20 cellular contexts compared by ENCODE assay signal in the genomic region with DNA sequence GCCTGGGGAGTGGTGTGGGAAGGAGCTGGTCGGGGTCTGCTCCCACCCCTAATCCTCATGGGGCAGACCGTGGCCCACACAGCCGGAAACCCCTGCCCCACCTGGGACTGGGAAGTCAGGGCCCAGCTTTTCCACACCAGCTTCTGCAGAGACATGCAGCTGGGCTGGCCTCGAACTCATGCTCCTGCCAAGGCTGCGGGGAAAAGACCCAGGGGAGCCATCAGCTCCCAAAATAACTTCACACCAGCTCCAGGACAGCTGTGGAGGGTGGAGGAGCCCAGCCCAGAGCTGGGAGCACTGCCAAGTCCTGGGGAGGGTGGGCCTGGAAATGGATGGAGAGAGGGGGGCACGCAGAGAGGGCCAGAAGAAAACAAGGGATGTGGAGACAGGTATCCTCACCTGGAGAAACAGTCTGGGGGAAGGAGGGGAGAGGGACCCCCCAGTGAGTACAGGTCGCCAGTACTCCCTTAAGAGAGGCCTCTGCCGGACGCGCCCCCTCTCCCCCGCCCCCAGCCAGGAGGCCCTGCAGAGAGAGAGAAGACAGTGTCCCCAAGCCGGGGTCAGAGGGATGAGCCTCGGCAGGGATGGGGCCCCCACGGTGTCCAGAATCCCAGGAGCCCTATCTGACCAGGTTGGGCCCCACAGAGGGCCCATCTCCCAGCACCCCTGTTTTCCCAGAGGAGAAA. TPM values are rescaled to one million over a fixed set of nuclear protein-coding genes. Genes with fewer than 3 reads are reported as not detected.
DNase-seq lines count a peak whose midpoint lies in the region; ATAC-seq and TF ChIP-seq lines count a peak whose summit lies in the region.
"Had no signal": no experiment of that assay in that cellular context is flagged by ENCODE, and none has a peak within 500 bp of the region (broad histone marks: within the 10 kb centered on the region; RNA-seq: fewer than 3 reads in every experiment).

No MANE protein-coding gene starts in this region.

- no peak overlapping the region for H3K27ac Mint-ChIP-seq in stimulated activated naive CD8-positive, alpha-beta T cell treated with anti-CD3 and anti-CD28 coated beads, Interleukin-15, amount 100 ng/mL, for 72 hours
- H3K27ac Mint-ChIP-seq in Caco-2 (ENCODE audit: unreplicated experiment), result no peak overlapping the region

- TF ChIP-seq CTCF in fibroblast of the aortic adventitia (IDR thresholded peaks at IDR 0.05; ENCODE audit: insufficient read depth, low read length), result no peak
- TF ChIP-seq CTCF in ovary (IDR thresholded peaks at IDR 0.05), result no peak
- no peak for TF ChIP-seq CTCF in Caco-2 (IDR thresholded peaks at IDR 0.05; ENCODE audit: insufficient read depth in 1 of 2, low read depth in 1 of 2, low read length in 1 of 2, severe bottlenecking in 1 of 2, unreplicated experiment in 1 of 2)

- peaks cover 0 to 4% of the 10 kb centered on the region in 2 donors for H3K9me3 ChIP-seq in ovary
- no peaks in the 10 kb centered on the region for H3K9me3 ChIP-seq in aorta (ENCODE audit: control insufficient read depth, low read length)
- H3K9me3 ChIP-seq in Caco-2, result 0 out of 2 replicates have a peak, but pooled peaks cover 5% of the 10 kb centered on the region

- no peak for TF ChIP-seq POLR2A in ovary (IDR thresholded peaks at IDR 0.05)

- DNase-seq in stimulated activated naive CD8-positive, alpha-beta T cell treated with anti-CD3 and anti-CD28 coated beads, Interleukin-15, amount 100 ng/mL, for 72 hours, result no peak
- DNase-seq in stimulated activated naive CD8-positive, alpha-beta T cell treated with anti-CD3 and anti-CD28 coated beads, Interleukin-15, Interleukin-2, amounts not matched to agents 100 U/mL and 50 U/mL, for 24 hours, result no peak
- peak; percentile 37 for DNase-seq in fibroblast of the aortic adventitia (ENCODE audit: low read depth)
- peak in 4 of 5 donors; percentile 50 to 71 (median 53) for DNase-seq in ovary
- DNase-seq in aorta, result peak; percentile 54 to 75
- no peak for DNase-seq in EL
- no peak for DNase-seq in Caco-2
- no peak for DNase-seq in DMS114 treated with DMSO at 0.1 percent for 48 hours (lab: John Stamatoyannopoulos, UW; ENCODE audit: unreplicated experiment)
- DNase-seq: CD8-positive, alpha-beta memory T cell; head of caudate nucleus; NCI-H1417 treated with DMSO at 0.1 percent for 48 hours; NCI-H446; occipital lobe; stimulated activated naive CD4-positive, alpha-beta T cell had no signal

- H3K27ac ChIP-seq in ovary (no peak overlapping the region), aorta (ENCODE audit: low read depth in 1 of 2, low read length in 2 of 2) (no peak overlapping the region)
- H3K27ac ChIP-seq: A549 had no signal

- H3K4me1 Mint-ChIP-seq in stimulated activated naive CD8-positive, alpha-beta T cell treated with anti-CD3 and anti-CD28 coated beads, Interleukin-15, amount 100 ng/mL, for 72 hours, result no peaks in the 10 kb centered on the region
- no peaks in the 10 kb centered on the region for H3K4me1 Mint-ChIP-seq in Caco-2 (ENCODE audit: low read depth, unreplicated experiment)

- H3K4me1 ChIP-seq in ovary (ENCODE audit: insufficient read depth), result peaks cover 21% of the 10 kb centered on the region
- H3K4me1 ChIP-seq in aorta (ENCODE audit: control insufficient read depth in 1 of 2, insufficient read depth in 2 of 2, low read length in 2 of 2), result no peaks in the 10 kb centered on the region
- no peaks in the 10 kb centered on the region for H3K4me1 ChIP-seq in Caco-2
- H3K4me1 ChIP-seq: A549 had no signal

- CTCF ChIA-PET in Caco-2 (lab: Charles Lee), result no interaction called here

- no peaks in the 10 kb centered on the region for H3K27me3 Mint-ChIP-seq in stimulated activated naive CD8-positive, alpha-beta T cell treated with anti-CD3 and anti-CD28 coated beads, Interleukin-15, amount 100 ng/mL, for 72 hours
- H3K27me3 Mint-ChIP-seq in Caco-2 (ENCODE audit: insufficient read depth, unreplicated experiment), result no peaks in the 10 kb centered on the region

- no peaks in the 10 kb centered on the region for H3K36me3 Mint-ChIP-seq in Caco-2 (ENCODE audit: insufficient read depth, unreplicated experiment)

- H3K4me3 ChIP-seq in fibroblast of the aortic adventitia (ENCODE audit: low read depth, low read length), result no peak overlapping the region
- no peak overlapping the region for H3K4me3 ChIP-seq in ovary
- H3K4me3 ChIP-seq in aorta (ENCODE audit: low read length in 2 of 2), result no peak overlapping the region
- H3K4me3 ChIP-seq in Caco-2 (ENCODE audit: low read depth, low read length), result no peak overlapping the region
- H3K4me3 ChIP-seq: A549, mucosa of descending colon had no signal

- ATAC-seq in stimulated activated naive CD8-positive, alpha-beta T cell treated with anti-CD3 and anti-CD28 coated beads, Interleukin-15, amount 100 ng/mL, for 72 hours, result peak; percentile 46
- ATAC-seq in stimulated activated naive CD8-positive, alpha-beta T cell treated with anti-CD3 and anti-CD28 coated beads, Interleukin-15, Interleukin-2, amounts not matched to agents 100 U/mL and 50 U/mL, for 24 hours, result no peak
- ATAC-seq in aorta (ENCODE audit: low FRiP score), result peak; percentile 58
- ATAC-seq: mucosa of descending colon had no signal

- POLR2A ChIA-PET in Caco-2 (lab: Charles Lee), result no interaction called here

- no TSS peak for BruUV-seq in Caco-2 (replicated peaks; lab: Mats Ljungman, UMichigan)

- H3K4me3 Mint-ChIP-seq in stimulated activated naive CD8-positive, alpha-beta T cell treated with anti-CD3 and anti-CD28 coated beads, Interleukin-15, amount 100 ng/mL, for 72 hours, result no peak overlapping the region
- no peak overlapping the region for H3K4me3 Mint-ChIP-seq in Caco-2 (ENCODE audit: unreplicated experiment)
- H3K4me3 Mint-ChIP-seq: CD8-positive, alpha-beta memory T cell had no signal

- intact Hi-C loops in ovary (cut with DNase I), result no loop called here
- intact Hi-C loops in aorta (cut with DNase I), result no loop called here
- intact Hi-C loops in Caco-2 (cut with micrococcal nuclease; ENCODE audit: unreplicated experiment), result no loop called here

- WGBS in ovary, 3 donors, result 22 to 34% (median 28%) methylated on average over 14 of the region's 14 CpGs
- 8 to 19% methylated on average over 13 to 14 of the region's 14 CpGs for WGBS in aorta, 2 donors

- H3K36me3 ChIP-seq in ovary (no peaks in the 10 kb centered on the region), aorta (ENCODE audit: control insufficient read depth in 1 of 2, insufficient read depth in 2 of 2, low read length in 1 of 2) (no peaks in the 10 kb centered on the region), Caco-2 (ENCODE audit: control insufficient read depth, insufficient read depth, low read length) (no peaks in the 10 kb centered on the region)

- peaks cover 15 to 22% of the 10 kb centered on the region in 2 donors for H3K9me3 Mint-ChIP-seq in stimulated activated naive CD8-positive, alpha-beta T cell treated with anti-CD3 and anti-CD28 coated beads, Interleukin-15, amount 100 ng/mL, for 72 hours
- peaks cover 17% of the 10 kb centered on the region for H3K9me3 Mint-ChIP-seq in Caco-2 (ENCODE audit: unreplicated experiment)

- no peak for TF ChIP-seq EP300 in ovary (IDR thresholded peaks at IDR 0.05)

- H3K27me3 ChIP-seq in ovary (no peaks in the 10 kb centered on the region), aorta (ENCODE audit: control insufficient read depth in 1 of 2, insufficient read depth in 2 of 2, low read length in 1 of 2) (no peaks in the 10 kb centered on the region), Caco-2 (replicated peaks; ENCODE audit: control insufficient read depth, insufficient read depth, low read length) (no peaks in the 10 kb centered on the region)

RNA-seq across cellular contexts. Expression of a gene that starts 11.5 kb away (rescaled TPM):
- total RNA-seq in fibroblast of the aortic adventitia (ENCODE audit: low replicate concordance), result not detected in 2 replicates
- not detected for total RNA-seq in ovary
- polyA plus RNA-seq in ovary, result not detected
- total RNA-seq in aorta, result not detected
- polyA plus RNA-seq in aorta, result not detected
- total RNA-seq in Caco-2 (2022), result not detected in 2 replicates
- total RNA-seq: CD8-positive, alpha-beta memory T cell; cerebellum; kidney epithelial cell; mucosa of descending colon; occipital lobe; T-helper 1 cell treated with Interleukin-12 subunit alpha and Interleukin-12 subunit beta and Interleukin-4 antibody, amounts not matched to agents 30 ng/mL and 1 ng/mL, for 36 hours had no signal
- polyA plus RNA-seq: A549; adipose tissue; CD8-positive, alpha-beta memory T cell had no signal

RNA-seq across cellular contexts. Expression of a gene that starts 31.8 kb away (rescaled TPM):
- 0.72 and 2.3 TPM in 2 replicates for total RNA-seq in fibroblast of the aortic adventitia (ENCODE audit: low replicate concordance)
- total RNA-seq in ovary, result 1 to 10 TPM in 6 of 7 donors, under 1 TPM in 1; 0.86 to 8.2 (median 3.3) TPM
- 1 to 10 TPM; 2.3 to 4.1 TPM for polyA plus RNA-seq in ovary
- 10 to 100 TPM; 14.0 to 30.6 TPM for total RNA-seq in aorta
- 1 to 10 TPM; 2.3 to 5.8 TPM for polyA plus RNA-seq in aorta
- 4.5 and 5.1 TPM in 2 replicates for total RNA-seq in Caco-2 (2022)

Comparison
In these comparisons a context has a peak if more than half of its experiments do, and no peak if none do; other contexts are left out.
1. DNase-seq: peak in fibroblast of the aortic adventitia (single experiment), ovary (4 of 5) and aorta (2 of 2); none in stimulated activated naive CD8-positive, alpha-beta T cell treated with anti-CD3 and anti-CD28 coated beads, Interleukin-15, amount 100 ng/mL, for 72 hours (0 of 2), stimulated activated naive CD8-positive, alpha-beta T cell treated with anti-CD3 and anti-CD28 coated beads, Interleukin-15, Interleukin-2, amounts not matched to agents 100 U/mL and 50 U/mL, for 24 hours (single experiment), EL (single experiment), Caco-2 (0 of 2) and DMS114 treated with DMSO at 0.1 percent for 48 hours (single experiment).